In the genomic region with DNA sequence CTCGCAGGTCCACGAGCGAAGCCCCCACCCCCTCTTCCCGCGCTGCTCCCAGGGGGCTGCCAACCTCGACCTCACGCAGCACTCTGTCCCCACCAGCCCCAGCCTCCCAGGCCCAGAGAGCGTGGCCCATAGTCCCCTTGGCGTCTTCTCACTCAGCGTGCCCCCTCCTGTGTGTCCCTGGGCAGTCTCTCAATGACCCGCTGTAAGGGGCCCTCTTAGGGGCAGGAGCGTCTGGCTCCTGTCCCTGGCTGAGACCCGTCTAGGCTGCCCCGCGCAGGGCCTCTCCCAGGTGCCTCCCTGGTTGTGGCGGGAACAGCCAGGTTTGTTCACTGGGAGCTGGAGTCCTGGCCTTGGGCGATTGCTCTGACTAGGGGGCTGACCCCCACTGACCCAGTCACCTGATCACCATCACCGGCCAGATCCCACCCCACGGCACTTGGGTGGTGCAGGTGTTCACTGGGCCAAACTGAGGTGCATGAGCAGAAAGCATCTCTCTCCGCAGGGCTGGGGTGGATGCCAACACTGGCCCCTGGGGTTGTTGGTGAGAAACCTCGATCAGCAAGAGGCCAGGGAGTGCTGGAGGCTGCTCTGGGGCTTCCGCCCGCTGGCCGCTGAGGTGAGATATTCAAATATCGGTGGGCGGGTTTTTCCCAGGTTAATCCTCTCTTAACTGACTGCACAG, we compare ENCODE assay signal across 10 cellular contexts. TPM values are rescaled to one million over a fixed set of nuclear protein-coding genes. Genes with fewer than 3 reads are reported as not detected.
DNase-seq lines count a peak whose midpoint lies in the region; ATAC-seq, FAIRE-seq and TF ChIP-seq lines count a peak whose summit lies in the region.
"Had no signal": no experiment of that assay in that cellular context is flagged by ENCODE, and none has a peak within 500 bp of the region (broad histone marks: within the 10 kb centered on the region; RNA-seq: fewer than 3 reads in every experiment).

No MANE protein-coding gene starts in this region.

- H3K4me1 Mint-ChIP-seq in IgD-negative memory B cell: peaks cover 33 to 39% (median 37%) of the 10 kb centered on the region in 3 donors
- H3K4me1 Mint-ChIP-seq in activated CD4-positive, alpha-beta memory T cell treated with anti-CD3 and anti-CD28 coated beads, Interleukin-2, amount 10 ng/mL, durations not matched to agents 7 days and 5 days: no peaks in the 10 kb centered on the region

- ATAC-seq in GM18870 (IDR thresholded peaks at IDR 0.05; ENCODE audit: unreplicated experiment): peak; percentile 21
- ATAC-seq in HG02588 (IDR thresholded peaks at IDR 0.05; ENCODE audit: unreplicated experiment): peak; percentile 41
- ATAC-seq in stimulated activated naive CD8-positive, alpha-beta T cell treated with anti-CD3 and anti-CD28 coated beads, Interleukin-15, Interleukin-2, amounts not matched to agents 100 U/mL and 50 U/mL, for 24 hours: peak; percentile 23

- H3K9me3 Mint-ChIP-seq in IgD-negative memory B cell: no peaks in the 10 kb centered on the region
- H3K9me3 Mint-ChIP-seq in activated CD4-positive, alpha-beta memory T cell treated with anti-CD3 and anti-CD28 coated beads, Interleukin-2, amount 10 ng/mL, durations not matched to agents 7 days and 5 days: no peaks in the 10 kb centered on the region

- POLR2A ChIA-PET in activated CD4-positive, alpha-beta memory T cell treated with anti-CD3 and anti-CD28 coated beads, Interleukin-2, amount 10 ng/mL, durations not matched to agents 7 days and 5 days (lab: Charles Lee): no interaction called here

- no peaks in the 10 kb centered on the region for H3K27me3 Mint-ChIP-seq in IgD-negative memory B cell
- H3K27me3 Mint-ChIP-seq in activated CD4-positive, alpha-beta memory T cell treated with anti-CD3 and anti-CD28 coated beads, Interleukin-2, amount 10 ng/mL, durations not matched to agents 7 days and 5 days: peaks cover 6% of the 10 kb centered on the region

- TF ChIP-seq CTCF in kidney (IDR thresholded peaks at IDR 0.05; ENCODE audit: borderline replicate concordance, extremely low read depth, insufficient read depth): no peak

- CTCF ChIA-PET in activated CD4-positive, alpha-beta memory T cell treated with anti-CD3 and anti-CD28 coated beads, Interleukin-2, amount 10 ng/mL, durations not matched to agents 7 days and 5 days (lab: Charles Lee): interaction anchor here (0.9 kb wide), 1 partner anchor 63 kb away, joined by 3 read pairs; no protein-coding TSS in a partner anchor

- H3K36me3 ChIP-seq in kidney (ENCODE audit: control insufficient read depth in 1 of 2, insufficient read depth in 2 of 2, low read length in 2 of 2): no peaks in the 10 kb centered on the region

- no peak for DNase-seq in stimulated activated naive CD8-positive, alpha-beta T cell treated with anti-CD3 and anti-CD28 coated beads, Interleukin-15, Interleukin-2, amounts not matched to agents 100 U/mL and 50 U/mL, for 24 hours
- DNase-seq in kidney (no peak), NCI-H2171 (lab: John Stamatoyannopoulos, UW) (no peak)
- DNase-seq in stimulated activated CD4-positive, alpha-beta T cell treated with anti-CD3 and anti-CD28 coated beads, Interleukin-4, amount 100 ng/mL, for 24 hours: no peak
- no peak for DNase-seq in activated CD4-positive, alpha-beta memory T cell treated with anti-CD3 and anti-CD28 coated beads, Interleukin-2, amount 10 ng/mL, durations not matched to agents 7 days and 5 days
- DNase-seq: hippocampal formation, NCI-H2029 had no signal

- no peaks in the 10 kb centered on the region for H3K9me3 ChIP-seq in kidney (ENCODE audit: control insufficient read depth in 1 of 2, low read length in 2 of 2)

- H3K27ac Mint-ChIP-seq in IgD-negative memory B cell: peak overlapping the region; percentile 96 to 100 (median 98)
- H3K27ac Mint-ChIP-seq in activated CD4-positive, alpha-beta memory T cell treated with anti-CD3 and anti-CD28 coated beads, Interleukin-2, amount 10 ng/mL, durations not matched to agents 7 days and 5 days: no peak overlapping the region

- peak overlapping the region; percentile 77 to 93 (median 88) for H3K4me3 Mint-ChIP-seq in IgD-negative memory B cell
- no peak overlapping the region for H3K4me3 Mint-ChIP-seq in activated CD4-positive, alpha-beta memory T cell treated with anti-CD3 and anti-CD28 coated beads, Interleukin-2, amount 10 ng/mL, durations not matched to agents 7 days and 5 days

- H3K27ac ChIP-seq in kidney (ENCODE audit: low read depth in 2 of 2, low read length in 2 of 2): no peak overlapping the region

- H3K36me3 Mint-ChIP-seq in IgD-negative memory B cell: no peaks in the 10 kb centered on the region
- H3K36me3 Mint-ChIP-seq in activated CD4-positive, alpha-beta memory T cell treated with anti-CD3 and anti-CD28 coated beads, Interleukin-2, amount 10 ng/mL, durations not matched to agents 7 days and 5 days (ENCODE audit: low read depth): no peaks in the 10 kb centered on the region

- no peak overlapping the region for H3K4me3 ChIP-seq in kidney (ENCODE audit: low read length in 2 of 2)

- no peak overlapping the region for H3K9ac ChIP-seq in kidney (ENCODE audit: low read length in 2 of 2)

- H3K4me1 ChIP-seq in kidney (ENCODE audit: control insufficient read depth in 1 of 2, insufficient read depth in 1 of 2, low read depth in 1 of 2, low read length in 2 of 2): no peaks in the 10 kb centered on the region

- FAIRE-seq in kidney (lab: Jason Lieb, UNC): no peak

- intact Hi-C loops in kidney (cut with DNase I): no loop called here

RNA-seq across cellular contexts. Expression of a gene that starts 12.6 kb away (rescaled TPM):
- polyA plus RNA-seq in IgD-negative memory B cell: 78.7 TPM
- total RNA-seq in kidney: 13.3 TPM
- 1.7 TPM for polyA plus RNA-seq in kidney (ENCODE audit: insufficient read depth, low read depth, low replicate concordance)
- total RNA-seq in activated CD4-positive, alpha-beta memory T cell treated with anti-CD3 and anti-CD28 coated beads, Interleukin-2, amount 10 ng/mL, durations not matched to agents 7 days and 5 days: under 1 TPM in 1 of 2 experiments, not detected in 1; 0.08 TPM

Comparison
In these comparisons a context has a peak if more than half of its experiments do, and no peak if none do; other contexts are left out.
1. RNA of a gene that starts 12.6 kb away (total RNA-seq): 13.3 TPM in kidney (single experiment); 0.08 TPM in activated CD4-positive, alpha-beta memory T cell treated with anti-CD3 and anti-CD28 coated beads, Interleukin-2, amount 10 ng/mL, durations not matched to agents 7 days and 5 days; every median in the first group is over 10 times any median in the second.
2. Peak in every context shown above with its lines, with median percentiles within 50 percentile points of each other: ATAC-seq.